In the genomic region with DNA sequence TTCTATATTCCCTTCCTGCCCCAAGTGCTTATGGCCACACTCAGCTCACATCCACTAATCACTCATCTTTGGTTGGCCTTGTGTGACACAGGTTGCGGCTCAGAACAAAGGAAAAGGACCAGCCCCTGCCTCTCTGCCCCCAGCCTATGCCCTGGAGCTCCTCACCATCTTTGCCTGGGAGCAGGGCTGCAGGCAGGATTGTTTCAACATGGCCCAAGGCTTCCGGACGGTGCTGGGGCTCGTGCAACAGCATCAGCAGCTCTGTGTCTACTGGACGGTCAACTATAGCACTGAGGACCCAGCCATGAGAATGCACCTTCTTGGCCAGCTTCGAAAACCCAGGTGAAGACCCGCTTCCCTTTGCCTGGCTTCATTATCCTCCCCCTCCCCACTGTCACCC, we compare ENCODE assay signal across 23 cellular contexts. TPM values are rescaled to one million over a fixed set of nuclear protein-coding genes. Genes with fewer than 3 reads are reported as not detected.
"Had no signal": no experiment of that assay in that cellular context is flagged by ENCODE, and none has a peak within 500 bp of the region (broad histone marks: within the 10 kb centered on the region; RNA-seq: fewer than 3 reads in every experiment).

No MANE protein-coding gene starts in this region.

- H3K27ac ChIP-seq: Peyer's patch, RWPE1, SJCRH30, VCaP had no signal

- H3K27ac Mint-ChIP-seq: activated CD4-positive, alpha-beta memory T cell treated with anti-CD3 and anti-CD28 coated beads for 36 hours; activated CD4-positive, alpha-beta T cell treated with anti-CD3 and anti-CD28 coated beads, Interleukin-2, amount 10 ng/mL, durations not matched to agents 7 days and 5 days; activated naive CD4-positive, alpha-beta T cell treated with anti-CD3 and anti-CD28 coated beads, Interleukin-2, amount 50 U/mL, for 24 hours; activated T-cell treated with anti-CD3 and anti-CD28 coated beads, Interleukin-2, amount 50 U/mL, for 72 hours; brain had no signal

- H3K27me3 ChIP-seq: Peyer's patch, SJCRH30 had no signal

- H3K4me2 ChIP-seq: SK-N-SH had no signal

- H3K4me1 Mint-ChIP-seq: brain had no signal

- H3K9me2 ChIP-seq: SK-N-SH had no signal

- H3K4me1 ChIP-seq: Peyer's patch, SJCRH30 had no signal

- ATAC-seq: activated T-cell treated with anti-CD3 and anti-CD28 coated beads, Interleukin-2, amount 50 U/mL, for 72 hours had no signal

- DNase-seq: activated CD4-positive, alpha-beta memory T cell treated with anti-CD3 and anti-CD28 coated beads for 36 hours; activated CD4-positive, alpha-beta T cell treated with anti-CD3 and anti-CD28 coated beads, Interleukin-2, amount 10 ng/mL, durations not matched to agents 7 days and 5 days; activated CD4-positive, CD25-positive, alpha-beta regulatory T cell; activated CD8-positive, alpha-beta memory T cell treated with anti-CD3 and anti-CD28 coated beads, Interleukin-2, amount 50 U/mL, for 4 hours; activated T-cell treated with anti-CD3 and anti-CD28 coated beads, Interleukin-2, amount 50 U/mL, for 72 hours; amygdala; KG1; NCI-H1092; NCI-H1417 treated with DMSO at 0.1 percent for 48 hours; NCI-H1694 treated with DMSO at 0.1 percent for 48 hours; NCI-H2081; NCI-H510A treated with DMSO at 0.1 percent for 48 hours; NCI-H69; Peyer's patch; Right ventricle myocardium superior; SJCRH30; SK-N-SH; T-helper 1 cell had no signal

- H3K4me3 ChIP-seq: Peyer's patch, SJCRH30 had no signal

- H3K4me3 Mint-ChIP-seq: activated CD4-positive, alpha-beta memory T cell treated with anti-CD3 and anti-CD28 coated beads for 36 hours; activated CD4-positive, alpha-beta T cell treated with anti-CD3 and anti-CD28 coated beads, Interleukin-2, amount 10 ng/mL, durations not matched to agents 7 days and 5 days; activated naive CD4-positive, alpha-beta T cell treated with anti-CD3 and anti-CD28 coated beads, Interleukin-2, amount 50 U/mL, for 24 hours; activated T-cell treated with anti-CD3 and anti-CD28 coated beads, Interleukin-2, amount 50 U/mL, for 72 hours; brain; IgD-negative memory B cell had no signal

- H3K9ac ChIP-seq: SK-N-SH had no signal

- H3K36me3 ChIP-seq: SJCRH30 had no signal

- H3K9me3 ChIP-seq: Peyer's patch, SJCRH30, SK-N-SH had no signal

- H3K27me3 Mint-ChIP-seq: activated CD4-positive, alpha-beta memory T cell treated with anti-CD3 and anti-CD28 coated beads for 36 hours; activated CD4-positive, alpha-beta T cell treated with anti-CD3 and anti-CD28 coated beads, Interleukin-2, amount 10 ng/mL, durations not matched to agents 7 days and 5 days; activated naive CD4-positive, alpha-beta T cell treated with anti-CD3 and anti-CD28 coated beads, Interleukin-2, amount 50 U/mL, for 24 hours; brain; IgD-negative memory B cell had no signal

- H3K9me3 Mint-ChIP-seq: activated CD4-positive, alpha-beta T cell treated with anti-CD3 and anti-CD28 coated beads, Interleukin-2, amount 10 ng/mL, durations not matched to agents 7 days and 5 days had no signal

RNA-seq across cellular contexts. Expression of a gene that starts 15.8 kb away (rescaled TPM):
- total RNA-seq: SJCRH30 had no signal
- polyA plus RNA-seq: SK-N-SH had no signal

RNA-seq across cellular contexts. Expression of a gene that starts 55.8 kb away (rescaled TPM):
- total RNA-seq: SJCRH30 had no signal
